11 cellular contexts compared by ENCODE assay signal in the genomic region with DNA sequence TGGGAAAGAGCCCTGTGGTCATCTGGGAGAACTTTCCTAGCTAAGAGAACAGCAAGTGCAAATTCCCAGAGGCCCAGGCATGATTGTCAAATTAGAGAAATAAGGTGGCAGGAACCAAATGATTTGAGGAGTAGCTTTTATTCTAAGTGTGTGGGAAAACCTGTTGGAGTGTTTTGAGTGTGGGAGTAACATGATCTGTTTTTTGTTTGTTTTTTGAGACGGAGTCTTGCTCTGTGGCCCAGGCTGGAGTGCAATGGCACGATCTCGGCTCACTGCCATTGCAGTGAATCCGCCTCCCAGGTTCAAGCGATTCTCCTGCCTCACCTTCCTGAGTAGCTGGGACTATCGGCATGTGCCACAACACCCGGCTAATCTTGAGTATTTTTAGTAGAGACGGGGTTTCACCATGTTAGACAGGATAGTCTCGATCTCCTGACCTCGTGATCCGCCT. TPM values are rescaled to one million over a fixed set of nuclear protein-coding genes. Genes with fewer than 3 reads are reported as not detected.
DNase-seq lines count a peak whose midpoint lies in the region; ATAC-seq and TF ChIP-seq lines count a peak whose summit lies in the region.
"Had no signal": no experiment of that assay in that cellular context is flagged by ENCODE, and none has a peak within 500 bp of the region (broad histone marks: within the 10 kb centered on the region; RNA-seq: fewer than 3 reads in every experiment).

No MANE protein-coding gene starts in this region.

- TF ChIP-seq CTCF in GM10266 (IDR thresholded peaks at IDR 0.05; ENCODE audit: control insufficient read depth, insufficient read depth, low read depth, missing control alignments), result no peak

- H3K4me3 ChIP-seq in NT2/D1 (ENCODE audit: insufficient read length, low read depth), result peak overlapping the region; percentile 98
- H3K4me3 ChIP-seq in skeletal muscle satellite cell (ENCODE audit: low read length), result peak overlapping the region; percentile 94

- no peak overlapping the region for H3K9ac ChIP-seq in NT2/D1 (ENCODE audit: insufficient read length, low read depth)
- no peak overlapping the region for H3K9ac ChIP-seq in skeletal muscle satellite cell (ENCODE audit: low read depth, low read length)

- ATAC-seq in effector memory CD8-positive, alpha-beta T cell (replicated peaks), result no peak

- no peaks in the 10 kb centered on the region for H3K27me3 Mint-ChIP-seq in activated T-cell treated with anti-CD3 and anti-CD28 coated beads, Interleukin-2, amount 50 U/mL, for 24 hours
- H3K27me3 Mint-ChIP-seq in effector memory CD8-positive, alpha-beta T cell, result no peaks in the 10 kb centered on the region

- DNase-seq in activated T-cell treated with anti-CD3 and anti-CD28 coated beads, Interleukin-2, amount 50 U/mL, for 24 hours, result no peak
- no peak for DNase-seq in activated T-cell treated with anti-CD3 and anti-CD28 coated beads, Interleukin-2, amount 50 U/mL, for 48 hours
- DNase-seq in NT2/D1 (ENCODE audit: low read depth, low spot score), result no peak
- no peak for DNase-seq in effector memory CD8-positive, alpha-beta T cell
- DNase-seq in NK-92 (lab: John Stamatoyannopoulos, UW; ENCODE audit: unreplicated experiment), result no peak
- no peak for DNase-seq in dedifferentiated amniotic fluid mesenchymal stem cell (ENCODE audit: extremely low spot score)
- DNase-seq in GM10266 (ENCODE audit: extremely low spot score), result no peak
- DNase-seq: activated CD4-positive, alpha-beta T cell treated with anti-CD3 and anti-CD28 coated beads for 4 hours; NCI-H1436 had no signal

- H3K4me3 Mint-ChIP-seq in activated T-cell treated with anti-CD3 and anti-CD28 coated beads, Interleukin-2, amount 50 U/mL, for 24 hours, result peak overlapping the region; percentile 99
- peak overlapping the region; percentile 94 to 97 for H3K4me3 Mint-ChIP-seq in effector memory CD8-positive, alpha-beta T cell

- H3K36me3 ChIP-seq in NT2/D1 (ENCODE audit: insufficient read depth, insufficient read length, low read length) (peaks cover 24% of the 10 kb centered on the region), skeletal muscle satellite cell (ENCODE audit: insufficient read depth, low read length) (peaks cover 14% of the 10 kb centered on the region)
- H3K36me3 ChIP-seq: thoracic aorta had no signal

- H3K9me3 Mint-ChIP-seq in activated T-cell treated with anti-CD3 and anti-CD28 coated beads, Interleukin-2, amount 50 U/mL, for 24 hours, result peaks cover 3% of the 10 kb centered on the region
- no peaks in the 10 kb centered on the region for H3K9me3 Mint-ChIP-seq in effector memory CD8-positive, alpha-beta T cell

- peaks cover 71% of the 10 kb centered on the region for H3K36me3 Mint-ChIP-seq in activated T-cell treated with anti-CD3 and anti-CD28 coated beads, Interleukin-2, amount 50 U/mL, for 24 hours (ENCODE audit: low read depth)
- H3K36me3 Mint-ChIP-seq in effector memory CD8-positive, alpha-beta T cell (ENCODE audit: insufficient read depth), result peaks cover 32% of the 10 kb centered on the region

- H3K4me1 Mint-ChIP-seq in activated T-cell treated with anti-CD3 and anti-CD28 coated beads, Interleukin-2, amount 50 U/mL, for 24 hours (ENCODE audit: low read depth), result peaks cover 54% of the 10 kb centered on the region
- H3K4me1 Mint-ChIP-seq in effector memory CD8-positive, alpha-beta T cell (ENCODE audit: low read depth in 2 of 2), result peaks cover 43 to 45% of the 10 kb centered on the region in 2 donors

- H3K4me2 ChIP-seq in skeletal muscle satellite cell (ENCODE audit: low read length), result peak overlapping the region; percentile 94

- peaks cover 6% of the 10 kb centered on the region for H3K4me1 ChIP-seq in NT2/D1 (ENCODE audit: insufficient read depth, insufficient read length)
- H3K4me1 ChIP-seq in skeletal muscle satellite cell (ENCODE audit: control insufficient read depth, insufficient read depth, low read length), result peaks cover 31% of the 10 kb centered on the region

- no peaks in the 10 kb centered on the region for H3K27me3 ChIP-seq in NT2/D1 (ENCODE audit: insufficient read depth, insufficient read length)
- no peaks in the 10 kb centered on the region for H3K27me3 ChIP-seq in skeletal muscle satellite cell (ENCODE audit: control insufficient read depth, insufficient read depth, low read length)

- H3K9me3 ChIP-seq in NT2/D1 (ENCODE audit: insufficient read depth, low read length) (peaks cover 3% of the 10 kb centered on the region; the same call in 1 of the 2 replicates), skeletal muscle satellite cell (replicated peaks; ENCODE audit: low read length) (no peaks in the 10 kb centered on the region)
- H3K9me3 ChIP-seq: thoracic aorta had no signal

- H3K27ac Mint-ChIP-seq in activated T-cell treated with anti-CD3 and anti-CD28 coated beads, Interleukin-2, amount 50 U/mL, for 24 hours, result peak overlapping the region; percentile 98
- peak overlapping the region in 1 of 2 donors; percentile 100 for H3K27ac Mint-ChIP-seq in effector memory CD8-positive, alpha-beta T cell

RNA-seq across cellular contexts. Expression of a gene that starts 2.4 kb away (rescaled TPM):
- total RNA-seq in skeletal muscle satellite cell (2012; rRNA removed), result 115 and 118 TPM in 2 replicates

RNA-seq across cellular contexts. Expression of a gene that starts 19.5 kb away (rescaled TPM):
- total RNA-seq in skeletal muscle satellite cell (2012; rRNA removed), result 14.2 and 15.3 TPM in 2 replicates
